Comparison of ENCODE assay signal across 6 cellular contexts in the genomic region with DNA sequence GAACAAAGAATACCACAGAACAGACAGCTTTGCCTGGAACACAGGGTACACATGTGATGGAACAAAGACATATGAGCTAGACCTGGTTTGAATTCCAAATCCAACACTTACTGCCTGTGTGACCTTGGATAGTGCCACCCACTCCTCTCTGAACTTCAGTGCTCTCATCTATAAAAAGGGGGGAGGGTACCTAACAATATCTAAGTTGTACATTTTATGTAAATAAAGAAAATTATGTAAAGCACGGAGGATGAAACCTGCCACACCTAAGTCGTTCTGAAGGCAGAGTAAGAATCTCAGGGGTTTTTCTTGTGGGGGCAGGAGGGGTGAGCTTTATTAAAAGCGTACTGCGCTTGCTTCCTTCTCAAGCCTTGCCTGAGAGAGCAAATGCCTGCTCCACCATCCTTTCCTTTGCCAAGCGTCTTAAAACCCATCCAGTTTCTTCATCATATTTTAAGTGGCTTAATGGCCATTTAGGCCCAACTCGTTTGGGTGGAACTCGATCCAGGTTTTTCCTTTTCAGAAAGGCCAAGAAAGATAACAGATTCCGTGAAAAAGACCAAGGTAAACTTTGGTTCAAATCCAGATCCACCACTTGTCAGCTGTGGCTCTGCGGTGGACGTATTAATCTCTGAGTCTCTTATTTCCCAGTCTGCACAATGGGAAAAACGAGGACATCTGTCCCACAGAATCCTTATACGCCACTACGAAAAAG. TPM values are rescaled to one million over a fixed set of nuclear protein-coding genes. Genes with fewer than 3 reads are reported as not detected.
DNase-seq lines count a peak whose midpoint lies in the region; ATAC-seq and TF ChIP-seq lines count a peak whose summit lies in the region.

No MANE protein-coding gene starts in this region.

- RAD21 ChIA-PET in HCT116 (lab: Charles Lee; ENCODE audit: low non-redundant PET in 1 of 2, low total read pairs in 2 of 2, uncharacterized antibody in 2 of 2, unreplicated experiment in 2 of 2): no interaction called here

- CTCF ChIA-PET in HCT116 (lab: Charles Lee): no interaction called here

- DNase-seq in HCT116 (ENCODE audit: low read depth, low spot score) (no peak), DMS153 treated with DMSO at 0.1 percent for 48 hours (lab: John Stamatoyannopoulos, UW; ENCODE audit: unreplicated experiment) (no peak), glomerular visceral epithelial cell (ENCODE audit: extremely low spot score) (no peak)

- H3K4me3 ChIP-seq in HCT116 (replicated peaks in 1 of 2; ENCODE audit: low read depth in 1 of 2, low read length in 2 of 2) (peak overlapping the region; percentile 82 to 84), muscle layer of colon (ENCODE audit: low read depth in 1 of 2, low read length in 2 of 2) (peak overlapping the region; percentile 94)

- H3K27ac ChIP-seq in HCT116 (ENCODE audit: low read depth, low read length) (peak overlapping the region; percentile 80), angular gyrus (ENCODE audit: low read depth, low read length) (peak overlapping the region; percentile 1), muscle layer of colon (ENCODE audit: low read depth, low read length) (peak overlapping the region; percentile 81)

- no peaks in the 10 kb centered on the region for H3K9me2 ChIP-seq in HCT116 (ENCODE audit: insufficient read depth)

- peak overlapping the region; percentile 94 for H3K9ac ChIP-seq in HCT116 (ENCODE audit: low read length)
- H3K9ac ChIP-seq in muscle layer of colon (ENCODE audit: low read length): peak overlapping the region; percentile 97

- no peak for TF ChIP-seq CTCF in HCT116 (IDR thresholded peaks at IDR 0.05 in 2 of 3, conservative IDR thresholded peaks at IDR 0.05 in 1 of 3; ENCODE audit: borderline replicate concordance in 1 of 3, insufficient read depth in 1 of 3, low read depth in 2 of 3, low read length in 2 of 3)

- intact Hi-C loops in HCT116 (cut with micrococcal nuclease): no loop called here

- H3K36me3 ChIP-seq in HCT116 (ENCODE audit: control insufficient read depth in 1 of 2, insufficient read depth in 2 of 2, low read length in 2 of 2) (peaks cover 14 to 37% of the 10 kb centered on the region in 2 experiments), muscle layer of colon (ENCODE audit: insufficient read depth, low read length) (peaks cover 23% of the 10 kb centered on the region)

- H3K4me2 ChIP-seq in HCT116 (ENCODE audit: low read length): peak overlapping the region; percentile 83

- no peaks in the 10 kb centered on the region for H3K9me3 ChIP-seq in HCT116 (ENCODE audit: control insufficient read depth in 1 of 2, insufficient read depth in 1 of 2, low read depth in 1 of 2, low read length in 2 of 2)
- no peaks in the 10 kb centered on the region for H3K9me3 ChIP-seq in muscle layer of colon (ENCODE audit: low read length)

- no peak overlapping the region for H2AFZ ChIP-seq in HCT116 (ENCODE audit: low read depth, low read length, poor library complexity, severe bottlenecking)

- H3K27me3 ChIP-seq in HCT116 (ENCODE audit: insufficient read depth, low read length) (no peaks in the 10 kb centered on the region), muscle layer of colon (ENCODE audit: control insufficient read depth in 1 of 2, insufficient read depth in 2 of 2, low read length in 2 of 2) (no peaks in the 10 kb centered on the region)

- peaks cover 63% of the 10 kb centered on the region for H3K79me2 ChIP-seq in HCT116 (ENCODE audit: insufficient read depth, low read length)

- BruUV-seq in HCT116 (replicated peaks; lab: Mats Ljungman, UMichigan): no TSS peak

- no peak for TF ChIP-seq POLR2A in HCT116 (IDR thresholded peaks at IDR 0.05; ENCODE audit: borderline replicate concordance, extremely low read depth, insufficient read depth, insufficient read length)

- H3K4me1 ChIP-seq in HCT116 (ENCODE audit: control insufficient read depth in 1 of 2, insufficient read depth in 2 of 2, low read length in 2 of 2): peaks cover 9 to 16% of the 10 kb centered on the region in 2 experiments; a peak in 3 of 4 replicates
- H3K4me1 ChIP-seq in muscle layer of colon (ENCODE audit: insufficient read depth, low read length): peaks cover 40% of the 10 kb centered on the region

- H4K20me1 ChIP-seq in HCT116 (ENCODE audit: insufficient read depth): peaks cover 5% of the 10 kb centered on the region; the same call in 1 of the 2 replicates

- POLR2A ChIA-PET in HCT116 (lab: Charles Lee): no interaction called here

- no peak for ATAC-seq in HCT116
- no peak for ATAC-seq in HG02973 (IDR thresholded peaks at IDR 0.05; ENCODE audit: unreplicated experiment)

- TF ChIP-seq RAD21 in HCT116 (IDR thresholded peaks at IDR 0.05; ENCODE audit: low read depth): no peak

TF ChIP-seq in HCT116, 20 proteins besides CTCF, POLR2A, EP300 and RAD21:
- no peak for TF ChIP-seq EGR1 (IDR thresholded peaks at IDR 0.05; ENCODE audit: low read depth)
- TF ChIP-seq ELF1 (IDR thresholded peaks at IDR 0.05; ENCODE audit: borderline replicate concordance, low read depth): no peak
- TF ChIP-seq SRF (IDR thresholded peaks at IDR 0.05; ENCODE audit: low read depth): no peak
- no peak for TF ChIP-seq ZFX (IDR thresholded peaks at IDR 0.05)
- TF ChIP-seq EZH2phosphoT487 (IDR thresholded peaks at IDR 0.05; ENCODE audit: borderline replicate concordance): no peak

RNA-seq across cellular contexts. Expression of gene DDX24, which starts 1.0 kb away (rescaled TPM):
- 169 TPM for total RNA-seq in HCT116 (2021; ENCODE audit: unreplicated experiment)
- polyA plus RNA-seq in HCT116 (2012): 95.1 and 115 TPM in 2 replicates

RNA-seq across cellular contexts. Expression of gene IFI27L1, which starts 1.1 kb away (rescaled TPM):
- total RNA-seq in HCT116 (2021; ENCODE audit: unreplicated experiment): 26.0 TPM
- 22.5 and 28.7 TPM in 2 replicates for polyA plus RNA-seq in HCT116 (2012)

RNA-seq across cellular contexts. Expression of gene IFI27, which starts 30.5 kb away (rescaled TPM):
- 3.8 TPM for total RNA-seq in HCT116 (2021; ENCODE audit: unreplicated experiment)
- polyA plus RNA-seq in HCT116 (2012): 3.4 and 7.8 TPM in 2 replicates

RNA-seq across cellular contexts. Expression of gene IFI27L2, which starts 49.4 kb away (rescaled TPM):
- total RNA-seq in HCT116 (2021; ENCODE audit: unreplicated experiment): 42.9 TPM
- polyA plus RNA-seq in HCT116 (2012): 78.8 and 80.0 TPM in 2 replicates

RNA-seq across cellular contexts. Expression of gene OTUB2, which starts 53.9 kb away (rescaled TPM):
- total RNA-seq in HCT116 (2021; ENCODE audit: unreplicated experiment): 6.6 TPM
- 4.5 and 5.3 TPM in 2 replicates for polyA plus RNA-seq in HCT116 (2012)

Comparison
In these comparisons a context has a peak if more than half of its experiments do, and no peak if none do; other contexts are left out.
1. H3K27ac ChIP-seq: peak in every context shown above with its lines; median percentile 81 in muscle layer of colon; 80 in HCT116; 1 in angular gyrus.